Comparison of ENCODE assay signal across 1 cellular context in genomic region chr6:34154668-34155447, GRCh38.
A peak's percentile ranks its signal among the peaks of the same experiment; 100 is the strongest.
TF ChIP-seq lines count a peak whose summit lies in the region.

No MANE protein-coding gene starts in this region.

TF ChIP-seq in HEK293, 187 proteins besides CTCF, POLR2A, EP300 and RAD21 (continued from another document):
- no peak for TF ChIP-seq REST (tag by site-specific recombination; IDR thresholded peaks at IDR 0.05)
- TF ChIP-seq GLI2 (tag by site-specific recombination; IDR thresholded peaks at IDR 0.05; ENCODE audit: borderline replicate concordance, low read depth) = no peak
- TF ChIP-seq ZNF274 (IDR thresholded peaks at IDR 0.05; ENCODE audit: low read length) = no peak
- TF ChIP-seq ZNF274 (tag by site-specific recombination; IDR thresholded peaks at IDR 0.05; ENCODE audit: borderline replicate concordance) = no peak
- no peak for TF ChIP-seq SALL2 (tag by site-specific recombination; IDR thresholded peaks at IDR 0.05; ENCODE audit: borderline replicate concordance)
- TF ChIP-seq, protein P1, sequence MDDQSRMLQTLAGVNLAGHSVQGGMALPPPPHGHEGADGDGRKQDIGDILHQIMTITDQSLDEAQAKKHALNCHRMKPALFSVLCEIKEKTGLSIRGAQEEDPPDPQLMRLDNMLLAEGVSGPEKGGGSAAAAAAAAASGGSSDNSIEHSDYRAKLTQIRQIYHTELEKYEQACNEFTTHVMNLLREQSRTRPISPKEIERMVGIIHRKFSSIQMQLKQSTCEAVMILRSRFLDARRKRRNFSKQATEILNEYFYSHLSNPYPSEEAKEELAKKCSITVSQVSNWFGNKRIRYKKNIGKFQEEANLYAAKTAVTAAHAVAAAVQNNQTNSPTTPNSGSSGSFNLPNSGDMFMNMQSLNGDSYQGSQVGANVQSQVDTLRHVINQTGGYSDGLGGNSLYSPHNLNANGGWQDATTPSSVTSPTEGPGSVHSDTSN (CRISPR knock-in tag; IDR thresholded peaks at IDR 0.05) = peak; percentile 63; the same call in 1 of the 2 replicates
- TF ChIP-seq KLF8 (tag by site-specific recombination; IDR thresholded peaks at IDR 0.05) = peak; percentile 61; the same call in 1 of the 2 replicates
- no peak for TF ChIP-seq MZF1 (tag by site-specific recombination; IDR thresholded peaks at IDR 0.05; ENCODE audit: borderline replicate concordance)
- TF ChIP-seq ZIC2 (tag by site-specific recombination; IDR thresholded peaks at IDR 0.05) = peak; percentile 41; the same call in 1 of the 2 replicates
- TF ChIP-seq, protein P2, sequence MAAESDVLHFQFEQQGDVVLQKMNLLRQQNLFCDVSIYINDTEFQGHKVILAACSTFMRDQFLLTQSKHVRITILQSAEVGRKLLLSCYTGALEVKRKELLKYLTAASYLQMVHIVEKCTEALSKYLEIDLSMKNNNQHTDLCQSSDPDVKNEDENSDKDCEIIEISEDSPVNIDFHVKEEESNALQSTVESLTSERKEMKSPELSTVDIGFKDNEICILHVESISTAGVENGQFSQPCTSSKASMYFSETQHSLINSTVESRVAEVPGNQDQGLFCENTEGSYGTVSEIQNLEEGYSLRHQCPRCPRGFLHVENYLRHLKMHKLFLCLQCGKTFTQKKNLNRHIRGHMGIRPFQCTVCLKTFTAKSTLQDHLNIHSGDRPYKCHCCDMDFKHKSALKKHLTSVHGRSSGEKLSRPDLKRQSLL (tag by site-specific recombination; IDR thresholded peaks at IDR 0.05) = no peak
- no peak for TF ChIP-seq ZNF341 (tag by site-specific recombination; IDR thresholded peaks at IDR 0.05; ENCODE audit: low read depth)
- TF ChIP-seq ZNF629 (tag by site-specific recombination; IDR thresholded peaks at IDR 0.05) = no peak
- no peak for TF ChIP-seq ZBTB21 (tag by site-specific recombination; IDR thresholded peaks at IDR 0.05)
- peak; percentile 86 for TF ChIP-seq ZBTB17 (tag by site-specific recombination; IDR thresholded peaks at IDR 0.05)
- TF ChIP-seq ZNF571 (tag by site-specific recombination; IDR thresholded peaks at IDR 0.05) = no peak
- no peak for TF ChIP-seq ZNF426 (tag by site-specific recombination; IDR thresholded peaks at IDR 0.05)
- no peak for TF ChIP-seq ZFP3 (tag by site-specific recombination; IDR thresholded peaks at IDR 0.05; ENCODE audit: low read depth)
- 0 out of 2 replicates have a peak, but pooled peaks have one; percentile 37 for TF ChIP-seq ZFP69B (tag by site-specific recombination; IDR thresholded peaks at IDR 0.05)
- no peak for TF ChIP-seq ZNF37A (tag by site-specific recombination; IDR thresholded peaks at IDR 0.05)
- TF ChIP-seq, protein P3, sequence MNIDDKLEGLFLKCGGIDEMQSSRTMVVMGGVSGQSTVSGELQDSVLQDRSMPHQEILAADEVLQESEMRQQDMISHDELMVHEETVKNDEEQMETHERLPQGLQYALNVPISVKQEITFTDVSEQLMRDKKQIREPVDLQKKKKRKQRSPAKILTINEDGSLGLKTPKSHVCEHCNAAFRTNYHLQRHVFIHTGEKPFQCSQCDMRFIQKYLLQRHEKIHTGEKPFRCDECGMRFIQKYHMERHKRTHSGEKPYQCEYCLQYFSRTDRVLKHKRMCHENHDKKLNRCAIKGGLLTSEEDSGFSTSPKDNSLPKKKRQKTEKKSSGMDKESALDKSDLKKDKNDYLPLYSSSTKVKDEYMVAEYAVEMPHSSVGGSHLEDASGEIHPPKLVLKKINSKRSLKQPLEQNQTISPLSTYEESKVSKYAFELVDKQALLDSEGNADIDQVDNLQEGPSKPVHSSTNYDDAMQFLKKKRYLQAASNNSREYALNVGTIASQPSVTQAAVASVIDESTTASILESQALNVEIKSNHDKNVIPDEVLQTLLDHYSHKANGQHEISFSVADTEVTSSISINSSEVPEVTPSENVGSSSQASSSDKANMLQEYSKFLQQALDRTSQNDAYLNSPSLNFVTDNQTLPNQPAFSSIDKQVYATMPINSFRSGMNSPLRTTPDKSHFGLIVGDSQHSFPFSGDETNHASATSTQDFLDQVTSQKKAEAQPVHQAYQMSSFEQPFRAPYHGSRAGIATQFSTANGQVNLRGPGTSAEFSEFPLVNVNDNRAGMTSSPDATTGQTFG (tag by site-specific recombination; IDR thresholded peaks at IDR 0.05; ENCODE audit: borderline replicate concordance) = no peak
- TF ChIP-seq TRIM28 (IDR thresholded peaks at IDR 0.05; ENCODE audit: borderline replicate concordance, low read length) = no peak
- no peak for TF ChIP-seq ZNF350 (tag by site-specific recombination; IDR thresholded peaks at IDR 0.05)
- TF ChIP-seq ZNF626 (tag by site-specific recombination; IDR thresholded peaks at IDR 0.05) = no peak
- peak; percentile 89; the same call in 1 of the 2 replicates for TF ChIP-seq ZNF561 (tag by site-specific recombination; IDR thresholded peaks at IDR 0.05; ENCODE audit: borderline replicate concordance)
- TF ChIP-seq PRDM4 (tag by site-specific recombination; IDR thresholded peaks at IDR 0.05) = no peak
- no peak for TF ChIP-seq ZNF175 (tag by site-specific recombination; IDR thresholded peaks at IDR 0.05)
- TF ChIP-seq ZNF658 (tag by site-specific recombination; IDR thresholded peaks at IDR 0.05) = no peak
- no peak for TF ChIP-seq ZNF202 (tag by site-specific recombination; IDR thresholded peaks at IDR 0.05; ENCODE audit: borderline replicate concordance)
- TF ChIP-seq WT1 (tag by site-specific recombination; IDR thresholded peaks at IDR 0.05) = no peak
- TF ChIP-seq ZNF488 (tag by site-specific recombination; IDR thresholded peaks at IDR 0.05) = no peak
- no peak for TF ChIP-seq ZNF214 (tag by site-specific recombination; IDR thresholded peaks at IDR 0.05; ENCODE audit: borderline replicate concordance)
- TF ChIP-seq, protein P4, sequence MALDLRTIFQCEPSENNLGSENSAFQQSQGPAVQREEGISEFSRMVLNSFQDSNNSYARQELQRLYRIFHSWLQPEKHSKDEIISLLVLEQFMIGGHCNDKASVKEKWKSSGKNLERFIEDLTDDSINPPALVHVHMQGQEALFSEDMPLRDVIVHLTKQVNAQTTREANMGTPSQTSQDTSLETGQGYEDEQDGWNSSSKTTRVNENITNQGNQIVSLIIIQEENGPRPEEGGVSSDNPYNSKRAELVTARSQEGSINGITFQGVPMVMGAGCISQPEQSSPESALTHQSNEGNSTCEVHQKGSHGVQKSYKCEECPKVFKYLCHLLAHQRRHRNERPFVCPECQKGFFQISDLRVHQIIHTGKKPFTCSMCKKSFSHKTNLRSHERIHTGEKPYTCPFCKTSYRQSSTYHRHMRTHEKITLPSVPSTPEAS (tag by site-specific recombination; IDR thresholded peaks at IDR 0.05) = peak; percentile 82
- no peak for TF ChIP-seq HOXC10 (CRISPR knock-in tag; IDR thresholded peaks at IDR 0.05)
- TF ChIP-seq, protein P5, sequence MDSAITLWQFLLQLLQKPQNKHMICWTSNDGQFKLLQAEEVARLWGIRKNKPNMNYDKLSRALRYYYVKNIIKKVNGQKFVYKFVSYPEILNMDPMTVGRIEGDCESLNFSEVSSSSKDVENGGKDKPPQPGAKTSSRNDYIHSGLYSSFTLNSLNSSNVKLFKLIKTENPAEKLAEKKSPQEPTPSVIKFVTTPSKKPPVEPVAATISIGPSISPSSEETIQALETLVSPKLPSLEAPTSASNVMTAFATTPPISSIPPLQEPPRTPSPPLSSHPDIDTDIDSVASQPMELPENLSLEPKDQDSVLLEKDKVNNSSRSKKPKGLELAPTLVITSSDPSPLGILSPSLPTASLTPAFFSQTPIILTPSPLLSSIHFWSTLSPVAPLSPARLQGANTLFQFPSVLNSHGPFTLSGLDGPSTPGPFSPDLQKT (IDR thresholded peaks at IDR 0.05; ENCODE audit: borderline replicate concordance, low read depth, low read length) = no peak
- TF ChIP-seq ZNF157 (tag by site-specific recombination; IDR thresholded peaks at IDR 0.05) = no peak
